Comparison of ENCODE assay signal across 13 cellular contexts in the genomic region with DNA sequence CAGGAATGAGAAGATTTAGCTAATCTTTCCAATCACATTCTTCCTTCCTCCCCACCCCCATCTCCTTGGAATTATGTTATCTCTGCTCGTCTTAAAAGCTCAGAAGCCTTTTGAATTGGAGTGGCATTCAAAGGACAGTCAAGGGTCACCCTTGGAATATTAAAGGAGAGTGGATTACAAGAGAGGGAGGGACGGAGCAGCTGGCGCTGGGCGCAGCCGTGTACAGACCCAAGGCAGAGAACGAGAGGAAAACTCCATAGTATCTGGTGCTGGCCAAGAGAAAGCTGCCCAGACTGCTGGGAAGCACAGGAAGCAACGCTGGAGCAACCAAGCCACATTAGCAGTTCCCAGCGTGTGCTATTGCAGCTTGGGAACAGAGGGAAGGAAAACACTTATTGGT.
A peak's percentile ranks its signal among the peaks of the same experiment; 100 is the strongest.
DNase-seq lines count a peak whose midpoint lies in the region; ATAC-seq and TF ChIP-seq lines count a peak whose summit lies in the region.
"Had no signal": no experiment of that assay in that cellular context is flagged by ENCODE, and none has a peak within 500 bp of the region (broad histone marks: within the 10 kb centered on the region; RNA-seq: fewer than 3 reads in every experiment).

No MANE protein-coding gene starts in this region.

- no peaks in the 10 kb centered on the region for H3K9me3 ChIP-seq in left lung
- no peaks in the 10 kb centered on the region for H3K9me3 ChIP-seq in aorta (ENCODE audit: control insufficient read depth, low read length)

- TF ChIP-seq CTCF in VCaP (conservative IDR thresholded peaks at IDR 0.05) (no peak), left lung (IDR thresholded peaks at IDR 0.05) (no peak)

- no peaks in the 10 kb centered on the region for H3K27me3 ChIP-seq in left lung
- H3K27me3 ChIP-seq in aorta (ENCODE audit: control insufficient read depth in 1 of 2, insufficient read depth in 2 of 2, low read length in 1 of 2) = no peaks in the 10 kb centered on the region

- intact Hi-C loops in left ventricle myocardium superior (cut with micrococcal nuclease) (no loop called here), Right ventricle myocardium inferior (cut with DNase I) (no loop called here), left lung (cut with DNase I) (no loop called here), aorta (cut with DNase I) (loop anchor here in 1 of 2 donors (10.0 kb wide), 1 partner anchor 391 kb away; no protein-coding TSS in a partner anchor)

- H3K4me3 ChIP-seq in left lung = no peak overlapping the region
- H3K4me3 ChIP-seq in aorta (ENCODE audit: low read length in 2 of 2) = no peak overlapping the region
- H3K4me3 ChIP-seq: K562, skin epidermis had no signal

- H3K4me1 ChIP-seq in left lung (peaks cover 0 to 2% of the 10 kb centered on the region in 2 donors), aorta (ENCODE audit: control insufficient read depth in 1 of 2, insufficient read depth in 2 of 2, low read length in 2 of 2) (no peaks in the 10 kb centered on the region)

- WGBS in aorta, 2 donors = 7 to 9% methylated on average over 8 of the region's 8 CpGs

- in situ Hi-C loops in KBM-7 (cut with MboI; ENCODE audit: low pct_unique_long_range_greater_than_20kb, low sequenced_read_pairs) = no loop called here

- no peak for DNase-seq in left ventricle myocardium superior
- no peak for DNase-seq in Right ventricle myocardium inferior (ENCODE audit: missing footprints)
- peak; percentile 44 to 57 for DNase-seq in left lung
- DNase-seq in aorta = no peak
- no peak for DNase-seq in NCI-H1436 (lab: John Stamatoyannopoulos, UW)
- no peak for DNase-seq in NCI-H1694 treated with DMSO at 0.1 percent for 48 hours (lab: John Stamatoyannopoulos, UW)
- DNase-seq in KBM-7 = no peak
- DNase-seq: activated naive CD4-positive, alpha-beta T cell treated with anti-CD3 and anti-CD28 coated beads for 36 hours; kidney glomerular epithelial cell had no signal

- H3K36me3 ChIP-seq in left lung = no peaks in the 10 kb centered on the region
- H3K36me3 ChIP-seq in aorta (ENCODE audit: control insufficient read depth in 1 of 2, insufficient read depth in 2 of 2, low read length in 1 of 2) = no peaks in the 10 kb centered on the region

- peak; percentile 35 for ATAC-seq in left ventricle myocardium superior
- no peak for ATAC-seq in Right ventricle myocardium inferior
- peak; percentile 92 for ATAC-seq in left lung
- ATAC-seq in aorta (ENCODE audit: low FRiP score) = peak; percentile 77
- ATAC-seq: K562; stimulated activated memory B cell treated with anti-CD40 and anti-IgM and Interleukin-4, amounts not matched to agents 10 μg/mL and 1 μg/mL and 100 μg/mL, for 72 hours had no signal

- H3K27ac ChIP-seq in VCaP (peak overlapping the region; percentile 75), left lung (no peak overlapping the region), aorta (ENCODE audit: low read depth in 1 of 2, low read length in 2 of 2) (no peak overlapping the region)
- H3K27ac ChIP-seq: skin epidermis had no signal

Comparison
In these comparisons a context has a peak if more than half of its experiments do, and no peak if none do; other contexts are left out.
1. DNase-seq: peak in left lung (2 of 2); none in left ventricle myocardium superior (single experiment), Right ventricle myocardium inferior (single experiment), aorta (0 of 2), NCI-H1436 (single experiment), NCI-H1694 treated with DMSO at 0.1 percent for 48 hours (single experiment) and KBM-7 (single experiment).